11 cellular contexts compared by ENCODE assay signal in genomic region chr19:42154471-42155323, GRCh38. TPM values are rescaled to one million over a fixed set of nuclear protein-coding genes. Genes with fewer than 3 reads are reported as not detected.
DNase-seq lines count a peak whose midpoint lies in the region; ATAC-seq and TF ChIP-seq lines count a peak whose summit lies in the region.
"Had no signal": no experiment of that assay in that cellular context is flagged by ENCODE, and none has a peak within 500 bp of the region (broad histone marks: within the 10 kb centered on the region; RNA-seq: fewer than 3 reads in every experiment).

No MANE protein-coding gene starts in this region.

- intact Hi-C loops in activated B cell treated with CpG ODN at 0.5 μM for 24 hours (cut with micrococcal nuclease) = no loop called here
- intact Hi-C loops in MCF 10A (cut with micrococcal nuclease) = no loop called here

- peak overlapping the region; percentile 66 for H2AFZ ChIP-seq in neuronal stem cell (ENCODE audit: low read length)

- H3K9me3 Mint-ChIP-seq in activated B cell treated with CpG ODN at 0.5 μM for 24 hours (no peaks in the 10 kb centered on the region), MCF 10A (ENCODE audit: unreplicated experiment) (no peaks in the 10 kb centered on the region)

- WGBS in neuronal stem cell (ENCODE audit: extremely low coverage in 2 of 2, insufficient read length in 2 of 2, insufficient replicate concordance in 1 of 2), 2 donors = no CpG with 5 or more reads among the region's 15 CpGs

- peak overlapping the region; percentile 39 for H3K4me3 Mint-ChIP-seq in activated B cell treated with CpG ODN at 0.5 μM for 24 hours
- H3K4me3 Mint-ChIP-seq in MCF 10A (ENCODE audit: unreplicated experiment) = no peak overlapping the region

- H3K4me3 ChIP-seq in neuronal stem cell (ENCODE audit: low read length in 2 of 2) = no peak overlapping the region
- H3K4me3 ChIP-seq: esophagus squamous epithelium had no signal

- no peak overlapping the region for H3K4me2 ChIP-seq in neuronal stem cell (ENCODE audit: insufficient read depth, low read length, poor library complexity, severe bottlenecking)

- no peak overlapping the region for H4K91ac ChIP-seq in neuronal stem cell (ENCODE audit: low read depth, low read length, poor library complexity)

- H2BK12ac ChIP-seq in neuronal stem cell (ENCODE audit: low read length) = peak overlapping the region; percentile 88

- POLR2A ChIA-PET in activated B cell treated with CpG ODN at 0.5 μM for 24 hours (lab: Charles Lee) (interaction anchor here (1.3 to 1.8 kb wide), 2 partner anchors 10 to 46 kb away, joined by 3 to 5 read pairs; no protein-coding TSS in a partner anchor), MCF 10A (lab: Yijun Ruan, JAX) (no interaction called here)

- H2BK120ac ChIP-seq in neuronal stem cell (ENCODE audit: low read depth, low read length) = no peak overlapping the region

- no peak overlapping the region for H4K8ac ChIP-seq in neuronal stem cell (ENCODE audit: low read depth, low read length)

- H3K4me1 Mint-ChIP-seq in activated B cell treated with CpG ODN at 0.5 μM for 24 hours (peaks cover 29% of the 10 kb centered on the region), MCF 10A (ENCODE audit: insufficient read depth, unreplicated experiment) (no peaks in the 10 kb centered on the region)

- H3K36me3 ChIP-seq in neuronal stem cell (replicated peaks in 1 of 2; ENCODE audit: control insufficient read depth in 2 of 2, insufficient read depth in 2 of 2, low read length in 2 of 2) = no peaks in the 10 kb centered on the region
- H3K36me3 ChIP-seq: esophagus squamous epithelium had no signal

- peak overlapping the region; percentile 6 for H2AK5ac ChIP-seq in neuronal stem cell (ENCODE audit: low read depth, low read length)

- no peaks in the 10 kb centered on the region for H3K9me3 ChIP-seq in neuronal stem cell (replicated peaks in 1 of 2; ENCODE audit: control insufficient read depth in 2 of 2, insufficient read depth in 1 of 2, low read depth in 1 of 2, low read length in 2 of 2)
- H3K9me3 ChIP-seq: esophagus squamous epithelium had no signal

- H3K79me1 ChIP-seq in neuronal stem cell (ENCODE audit: low read depth, low read length) = no peaks in the 10 kb centered on the region

- H3K36me3 Mint-ChIP-seq in activated B cell treated with CpG ODN at 0.5 μM for 24 hours (ENCODE audit: low read depth) (peaks cover 8% of the 10 kb centered on the region), MCF 10A (ENCODE audit: insufficient read depth, unreplicated experiment) (no peaks in the 10 kb centered on the region)

- CTCF ChIA-PET in activated B cell treated with CpG ODN at 0.5 μM for 24 hours (lab: Charles Lee) = no interaction called here
- CTCF ChIA-PET in MCF 10A (lab: Yijun Ruan, JAX) = interaction anchor here (1.2 to 2.4 kb wide), 2 partner anchors 30 to 46 kb away, joined by 6 to 11 read pairs; no protein-coding TSS in a partner anchor

- no peak overlapping the region for H3K18ac ChIP-seq in neuronal stem cell (ENCODE audit: low read length)

- H3K23ac ChIP-seq in neuronal stem cell (ENCODE audit: low read depth, low read length, poor library complexity) = no peak overlapping the region

- no peak overlapping the region for H3K4ac ChIP-seq in neuronal stem cell (ENCODE audit: low read length)

- BruUV-seq in MCF 10A (replicated peaks; lab: Mats Ljungman, UMichigan) = no TSS peak

- H3K27me3 Mint-ChIP-seq in activated B cell treated with CpG ODN at 0.5 μM for 24 hours (no peaks in the 10 kb centered on the region), MCF 10A (ENCODE audit: insufficient read depth, unreplicated experiment) (peaks cover 71% of the 10 kb centered on the region)

- H3K27ac Mint-ChIP-seq in activated B cell treated with CpG ODN at 0.5 μM for 24 hours (peak overlapping the region; percentile 88), MCF 10A (ENCODE audit: low read depth, unreplicated experiment) (no peak overlapping the region)

- no peak for DNase-seq in activated CD4-positive, CD25-positive, alpha-beta regulatory T cell treated with anti-CD3 and anti-CD28 coated beads, Interleukin-2, amount 50 U/mL, for 72 hours
- DNase-seq in NCI-H1092 (lab: John Stamatoyannopoulos, UW) (peak; percentile 27), activated B cell treated with CpG ODN at 0.5 μM for 24 hours (no peak), neuronal stem cell (ENCODE audit: low spot score) (no peak), MCF 10A (ENCODE audit: unreplicated experiment) (no peak)
- no peak for DNase-seq in stimulated activated CD4-positive, alpha-beta T cell treated with anti-CD3 and anti-CD28 coated beads, Interleukin-12 subunit alpha, Interleukin-12 subunit beta, amount 100 ng/mL, for 4 hours
- DNase-seq: esophagus squamous epithelium, NCI-H1694 treated with DMSO at 0.1 percent for 48 hours had no signal

- no peak for TF ChIP-seq CTCF in activated B cell treated with CpG ODN at 0.5 μM for 24 hours (IDR thresholded peaks at IDR 0.05)
- TF ChIP-seq CTCF in MCF 10A (IDR thresholded peaks at IDR 0.05; ENCODE audit: unreplicated experiment) = no peak

- H3K27me3 ChIP-seq in neuronal stem cell (ENCODE audit: control insufficient read depth in 3 of 3, insufficient read depth in 3 of 3, low read depth in 1 of 3, low read length in 3 of 3) = peaks cover 0 to 15% (median 0%) of the 10 kb centered on the region in 3 experiments

- no peak overlapping the region for H3K27ac ChIP-seq in neuronal stem cell (replicated peaks; ENCODE audit: low read length)
- H3K27ac ChIP-seq: esophagus squamous epithelium had no signal

- ATAC-seq in activated CD4-positive, CD25-positive, alpha-beta regulatory T cell treated with anti-CD3 and anti-CD28 coated beads, Interleukin-2, amount 50 U/mL, for 24 hours = peak; percentile 55 to 56
- peak; percentile 51 for ATAC-seq in activated B cell treated with CpG ODN at 0.5 μM for 24 hours (ENCODE audit: low read depth)
- ATAC-seq in HG03159 (IDR thresholded peaks at IDR 0.05; ENCODE audit: unreplicated experiment) = no peak

- H3K4me1 ChIP-seq in neuronal stem cell (ENCODE audit: control insufficient read depth in 2 of 2, insufficient read depth in 1 of 2, low read depth in 1 of 2, low read length in 2 of 2) = peaks cover 28 to 60% of the 10 kb centered on the region in 2 donors
- H3K4me1 ChIP-seq: esophagus squamous epithelium had no signal

- H2BK5ac ChIP-seq in neuronal stem cell (ENCODE audit: low read length) = no peak overlapping the region

- H3K9ac ChIP-seq in neuronal stem cell (ENCODE audit: low read depth, low read length, poor library complexity) = no peak overlapping the region

- H2BK15ac ChIP-seq in neuronal stem cell (ENCODE audit: low read length) = no peak overlapping the region

- no peak overlapping the region for H3K14ac ChIP-seq in neuronal stem cell (ENCODE audit: low read length)

RNA-seq across cellular contexts. Expression of gene POU2F2, which starts 22.5 kb away (rescaled TPM):
- total RNA-seq in activated B cell treated with CpG ODN at 0.5 μM for 24 hours = 508 and 577 TPM in 2 replicates
- polyA plus RNA-seq in neuronal stem cell (2013, experiment 1 of 2) = 2.4 TPM
- polyA plus RNA-seq in neuronal stem cell (2013, experiment 2 of 2) = 2.5 TPM
- total RNA-seq in MCF 10A (2022) = 0.49 and 0.70 TPM in 2 replicates
- total RNA-seq: SK-MEL-5 had no signal

Comparison
In these comparisons a context has a peak if more than half of its experiments do, and no peak if none do; other contexts are left out.
1. RNA of gene POU2F2, which starts 22.5 kb away (total RNA-seq): 508 to 577 TPM in activated B cell treated with CpG ODN at 0.5 μM for 24 hours; 0.49 to 0.70 TPM in MCF 10A; every median in the first group is over 100 times any median in the second.